ENCODE assay signal across 1 cellular context in the genomic region with DNA sequence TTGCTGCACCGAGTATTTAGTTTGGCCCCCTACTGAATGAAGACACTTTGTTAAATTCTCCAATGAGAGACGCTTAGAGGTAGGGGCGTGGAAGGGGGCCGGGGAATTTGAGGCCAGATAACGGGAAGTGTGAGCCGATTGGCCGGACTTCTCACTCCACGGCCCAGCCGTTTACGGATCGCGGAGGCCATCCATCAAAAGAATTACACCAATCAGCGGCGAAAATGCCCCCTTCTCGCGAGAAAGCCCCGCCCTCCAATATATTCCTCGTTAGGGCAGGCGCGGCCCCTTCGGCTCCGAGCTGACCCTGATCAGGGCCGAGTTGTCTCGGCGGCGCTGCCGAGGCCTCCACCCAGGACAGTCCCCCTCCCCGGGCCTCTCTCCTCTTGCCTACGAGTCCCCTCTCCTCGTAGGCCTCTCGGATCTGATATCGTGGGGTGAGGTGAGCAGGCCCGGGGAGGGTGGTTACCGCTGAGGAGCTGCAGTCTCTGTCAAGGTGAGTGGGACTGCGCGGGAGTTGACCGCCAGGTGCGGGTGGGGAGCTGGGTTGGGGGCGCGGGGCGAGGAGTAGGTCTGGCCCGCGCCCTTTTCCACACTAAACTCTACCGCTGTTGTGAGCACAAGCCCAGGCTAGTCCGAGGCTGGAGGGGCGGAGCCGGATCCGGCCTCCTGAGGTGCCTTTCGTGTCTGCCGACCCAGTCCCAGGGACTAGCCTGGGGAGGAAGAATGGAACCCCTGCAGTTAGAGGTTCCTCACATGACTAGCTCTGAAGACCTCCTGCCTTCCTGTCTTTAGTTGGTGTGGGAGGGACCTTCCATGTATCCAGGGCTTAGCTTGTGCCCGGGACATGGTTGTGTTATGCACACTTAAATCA.
TF ChIP-seq lines count a peak whose summit lies in the region.

A gene with protein sequence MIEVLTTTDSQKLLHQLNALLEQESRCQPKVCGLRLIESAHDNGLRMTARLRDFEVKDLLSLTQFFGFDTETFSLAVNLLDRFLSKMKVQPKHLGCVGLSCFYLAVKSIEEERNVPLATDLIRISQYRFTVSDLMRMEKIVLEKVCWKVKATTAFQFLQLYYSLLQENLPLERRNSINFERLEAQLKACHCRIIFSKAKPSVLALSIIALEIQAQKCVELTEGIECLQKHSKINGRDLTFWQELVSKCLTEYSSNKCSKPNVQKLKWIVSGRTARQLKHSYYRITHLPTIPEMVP (plus strand): TSS at position 287 of the 874 bp plus-strand sequence. CDS start 1,662 bp downstream, outside the sequence.

TF ChIP-seq in HEK293, 187 proteins besides CTCF, POLR2A, EP300 and RAD21 (continued from another document and continues in another):
- TF ChIP-seq, protein P1, sequence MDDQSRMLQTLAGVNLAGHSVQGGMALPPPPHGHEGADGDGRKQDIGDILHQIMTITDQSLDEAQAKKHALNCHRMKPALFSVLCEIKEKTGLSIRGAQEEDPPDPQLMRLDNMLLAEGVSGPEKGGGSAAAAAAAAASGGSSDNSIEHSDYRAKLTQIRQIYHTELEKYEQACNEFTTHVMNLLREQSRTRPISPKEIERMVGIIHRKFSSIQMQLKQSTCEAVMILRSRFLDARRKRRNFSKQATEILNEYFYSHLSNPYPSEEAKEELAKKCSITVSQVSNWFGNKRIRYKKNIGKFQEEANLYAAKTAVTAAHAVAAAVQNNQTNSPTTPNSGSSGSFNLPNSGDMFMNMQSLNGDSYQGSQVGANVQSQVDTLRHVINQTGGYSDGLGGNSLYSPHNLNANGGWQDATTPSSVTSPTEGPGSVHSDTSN (CRISPR knock-in tag; IDR thresholded peaks at IDR 0.05), result peak; percentile 86; the same call in 1 of the 2 replicates
- TF ChIP-seq ZNF394 (tag by site-specific recombination; IDR thresholded peaks at IDR 0.05; ENCODE audit: borderline replicate concordance), result peak; percentile 49; the same call in 1 of the 2 replicates
- TF ChIP-seq ZBTB17 (tag by site-specific recombination; IDR thresholded peaks at IDR 0.05), result peak; percentile 84
- peak; percentile 52 for TF ChIP-seq ZNF629 (tag by site-specific recombination; IDR thresholded peaks at IDR 0.05)
- TF ChIP-seq EGR2 (tag by site-specific recombination; IDR thresholded peaks at IDR 0.05; ENCODE audit: low read depth), result peak; percentile 31
- no peak for TF ChIP-seq HOXC10 (CRISPR knock-in tag; IDR thresholded peaks at IDR 0.05)
- TF ChIP-seq ZNF292 (tag by site-specific recombination; IDR thresholded peaks at IDR 0.05; ENCODE audit: borderline replicate concordance, low read depth), result no peak
- no peak for TF ChIP-seq ZNF747 (tag by site-specific recombination; IDR thresholded peaks at IDR 0.05)
- TF ChIP-seq ZNF426 (tag by site-specific recombination; IDR thresholded peaks at IDR 0.05), result no peak
- TF ChIP-seq GLIS1 (tag by site-specific recombination; IDR thresholded peaks at IDR 0.05), result peak; percentile 95
- peak; percentile 26; the same call in 1 of the 2 replicates for TF ChIP-seq ZNF121 (tag by site-specific recombination; IDR thresholded peaks at IDR 0.05)
- peak; percentile 74 for TF ChIP-seq ZNF341 (tag by site-specific recombination; IDR thresholded peaks at IDR 0.05; ENCODE audit: low read depth)
- no peak for TF ChIP-seq ZNF211 (tag by site-specific recombination; IDR thresholded peaks at IDR 0.05; ENCODE audit: low read depth)
- TF ChIP-seq ZNF501 (tag by site-specific recombination; IDR thresholded peaks at IDR 0.05), result peak; percentile 94
- peak; percentile 58 for TF ChIP-seq IKZF3 (tag by site-specific recombination; IDR thresholded peaks at IDR 0.05)
- no peak for TF ChIP-seq ZNF169 (tag by site-specific recombination; IDR thresholded peaks at IDR 0.05)
- TF ChIP-seq ZNF19 (tag by site-specific recombination; IDR thresholded peaks at IDR 0.05; ENCODE audit: low read depth), result no peak
- no peak for TF ChIP-seq ZNF138 (tag by site-specific recombination; IDR thresholded peaks at IDR 0.05; ENCODE audit: borderline replicate concordance)
- TF ChIP-seq ZBTB21 (tag by site-specific recombination; IDR thresholded peaks at IDR 0.05), result peak; percentile 33; the same call in 1 of the 2 replicates
- TF ChIP-seq, protein P2, sequence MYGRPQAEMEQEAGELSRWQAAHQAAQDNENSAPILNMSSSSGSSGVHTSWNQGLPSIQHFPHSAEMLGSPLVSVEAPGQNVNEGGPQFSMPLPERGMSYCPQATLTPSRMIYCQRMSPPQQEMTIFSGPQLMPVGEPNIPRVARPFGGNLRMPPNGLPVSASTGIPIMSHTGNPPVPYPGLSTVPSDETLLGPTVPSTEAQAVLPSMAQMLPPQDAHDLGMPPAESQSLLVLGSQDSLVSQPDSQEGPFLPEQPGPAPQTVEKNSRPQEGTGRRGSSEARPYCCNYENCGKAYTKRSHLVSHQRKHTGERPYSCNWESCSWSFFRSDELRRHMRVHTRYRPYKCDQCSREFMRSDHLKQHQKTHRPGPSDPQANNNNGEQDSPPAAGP (tag by site-specific recombination; IDR thresholded peaks at IDR 0.05), result no peak
- no peak for TF ChIP-seq RBAK (tag by site-specific recombination; IDR thresholded peaks at IDR 0.05)
- TF ChIP-seq, protein P3, sequence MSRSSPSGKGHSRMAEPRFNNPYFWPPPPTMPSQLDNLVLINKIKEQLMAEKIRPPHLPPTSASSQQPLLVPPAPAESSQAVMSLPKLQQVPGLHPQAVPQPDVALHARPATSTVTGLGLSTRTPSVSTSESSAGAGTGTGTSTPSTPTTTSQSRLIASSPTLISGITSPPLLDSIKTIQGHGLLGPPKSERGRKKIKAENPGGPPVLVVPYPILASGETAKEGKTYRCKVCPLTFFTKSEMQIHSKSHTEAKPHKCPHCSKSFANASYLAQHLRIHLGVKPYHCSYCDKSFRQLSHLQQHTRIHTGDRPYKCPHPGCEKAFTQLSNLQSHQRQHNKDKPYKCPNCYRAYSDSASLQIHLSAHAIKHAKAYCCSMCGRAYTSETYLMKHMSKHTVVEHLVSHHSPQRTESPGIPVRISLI (tag by site-specific recombination; IDR thresholded peaks at IDR 0.05), result no peak
- no peak for TF ChIP-seq ZNF530 (tag by site-specific recombination; IDR thresholded peaks at IDR 0.05; ENCODE audit: low read depth)
- TF ChIP-seq, protein P4, sequence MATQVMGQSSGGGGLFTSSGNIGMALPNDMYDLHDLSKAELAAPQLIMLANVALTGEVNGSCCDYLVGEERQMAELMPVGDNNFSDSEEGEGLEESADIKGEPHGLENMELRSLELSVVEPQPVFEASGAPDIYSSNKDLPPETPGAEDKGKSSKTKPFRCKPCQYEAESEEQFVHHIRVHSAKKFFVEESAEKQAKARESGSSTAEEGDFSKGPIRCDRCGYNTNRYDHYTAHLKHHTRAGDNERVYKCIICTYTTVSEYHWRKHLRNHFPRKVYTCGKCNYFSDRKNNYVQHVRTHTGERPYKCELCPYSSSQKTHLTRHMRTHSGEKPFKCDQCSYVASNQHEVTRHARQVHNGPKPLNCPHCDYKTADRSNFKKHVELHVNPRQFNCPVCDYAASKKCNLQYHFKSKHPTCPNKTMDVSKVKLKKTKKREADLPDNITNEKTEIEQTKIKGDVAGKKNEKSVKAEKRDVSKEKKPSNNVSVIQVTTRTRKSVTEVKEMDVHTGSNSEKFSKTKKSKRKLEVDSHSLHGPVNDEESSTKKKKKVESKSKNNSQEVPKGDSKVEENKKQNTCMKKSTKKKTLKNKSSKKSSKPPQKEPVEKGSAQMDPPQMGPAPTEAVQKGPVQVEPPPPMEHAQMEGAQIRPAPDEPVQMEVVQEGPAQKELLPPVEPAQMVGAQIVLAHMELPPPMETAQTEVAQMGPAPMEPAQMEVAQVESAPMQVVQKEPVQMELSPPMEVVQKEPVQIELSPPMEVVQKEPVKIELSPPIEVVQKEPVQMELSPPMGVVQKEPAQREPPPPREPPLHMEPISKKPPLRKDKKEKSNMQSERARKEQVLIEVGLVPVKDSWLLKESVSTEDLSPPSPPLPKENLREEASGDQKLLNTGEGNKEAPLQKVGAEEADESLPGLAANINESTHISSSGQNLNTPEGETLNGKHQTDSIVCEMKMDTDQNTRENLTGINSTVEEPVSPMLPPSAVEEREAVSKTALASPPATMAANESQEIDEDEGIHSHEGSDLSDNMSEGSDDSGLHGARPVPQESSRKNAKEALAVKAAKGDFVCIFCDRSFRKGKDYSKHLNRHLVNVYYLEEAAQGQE (tag by site-specific recombination; IDR thresholded peaks at IDR 0.05), result peak; percentile 43; the same call in 1 of the 2 replicates
- TF ChIP-seq, protein P5, sequence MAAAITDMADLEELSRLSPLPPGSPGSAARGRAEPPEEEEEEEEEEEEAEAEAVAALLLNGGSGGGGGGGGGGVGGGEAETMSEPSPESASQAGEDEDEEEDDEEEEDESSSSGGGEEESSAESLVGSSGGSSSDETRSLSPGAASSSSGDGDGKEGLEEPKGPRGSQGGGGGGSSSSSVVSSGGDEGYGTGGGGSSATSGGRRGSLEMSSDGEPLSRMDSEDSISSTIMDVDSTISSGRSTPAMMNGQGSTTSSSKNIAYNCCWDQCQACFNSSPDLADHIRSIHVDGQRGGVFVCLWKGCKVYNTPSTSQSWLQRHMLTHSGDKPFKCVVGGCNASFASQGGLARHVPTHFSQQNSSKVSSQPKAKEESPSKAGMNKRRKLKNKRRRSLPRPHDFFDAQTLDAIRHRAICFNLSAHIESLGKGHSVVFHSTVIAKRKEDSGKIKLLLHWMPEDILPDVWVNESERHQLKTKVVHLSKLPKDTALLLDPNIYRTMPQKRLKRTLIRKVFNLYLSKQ (tag by site-specific recombination; IDR thresholded peaks at IDR 0.05; ENCODE audit: borderline replicate concordance), result no peak
- TF ChIP-seq ZBTB1 (tag by site-specific recombination; IDR thresholded peaks at IDR 0.05), result no peak
- TF ChIP-seq ZNF768 (tag by site-specific recombination; IDR thresholded peaks at IDR 0.05), result 0 out of 2 replicates have a peak, but pooled peaks have one; percentile 35
- TF ChIP-seq WT1 (tag by site-specific recombination; IDR thresholded peaks at IDR 0.05), result 0 out of 2 replicates have a peak, but pooled peaks have one; percentile 16
- TF ChIP-seq, protein P6, sequence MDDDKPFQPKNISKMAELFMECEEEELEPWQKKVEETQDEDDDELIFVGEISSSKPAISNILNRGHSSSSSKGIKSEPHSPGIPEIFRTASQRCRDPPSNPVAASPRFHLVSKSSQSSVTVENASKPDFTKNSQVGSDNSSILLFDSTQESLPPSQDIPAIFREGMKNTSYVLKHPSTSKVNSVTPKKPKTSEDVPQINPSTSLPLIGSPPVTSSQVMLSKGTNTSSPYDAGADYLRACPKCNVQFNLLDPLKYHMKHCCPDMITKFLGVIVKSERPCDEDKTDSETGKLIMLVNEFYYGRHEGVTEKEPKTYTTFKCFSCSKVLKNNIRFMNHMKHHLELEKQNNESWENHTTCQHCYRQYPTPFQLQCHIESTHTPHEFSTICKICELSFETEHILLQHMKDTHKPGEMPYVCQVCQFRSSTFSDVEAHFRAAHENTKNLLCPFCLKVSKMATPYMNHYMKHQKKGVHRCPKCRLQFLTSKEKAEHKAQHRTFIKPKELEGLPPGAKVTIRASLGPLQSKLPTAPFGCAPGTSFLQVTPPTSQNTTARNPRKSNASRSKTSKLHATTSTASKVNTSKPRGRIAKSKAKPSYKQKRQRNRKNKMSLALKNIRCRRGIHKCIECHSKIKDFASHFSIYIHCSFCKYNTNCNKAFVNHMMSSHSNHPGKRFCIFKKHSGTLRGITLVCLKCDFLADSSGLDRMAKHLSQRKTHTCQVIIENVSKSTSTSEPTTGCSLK (tag by site-specific recombination; IDR thresholded peaks at IDR 0.05), result no peak
- TF ChIP-seq TCF7L2 (IDR thresholded peaks at IDR 0.05; ENCODE audit: borderline replicate concordance, low read depth, low read length), result peak; percentile 33; the same call in 1 of the 2 replicates
- TF ChIP-seq ZNF561 (tag by site-specific recombination; IDR thresholded peaks at IDR 0.05; ENCODE audit: borderline replicate concordance), result peak; percentile 74
- no peak for TF ChIP-seq REPIN1 (tag by site-specific recombination; IDR thresholded peaks at IDR 0.05; ENCODE audit: low read depth)
- TF ChIP-seq ZNF37A (tag by site-specific recombination; IDR thresholded peaks at IDR 0.05), result no peak
- TF ChIP-seq, protein P7, sequence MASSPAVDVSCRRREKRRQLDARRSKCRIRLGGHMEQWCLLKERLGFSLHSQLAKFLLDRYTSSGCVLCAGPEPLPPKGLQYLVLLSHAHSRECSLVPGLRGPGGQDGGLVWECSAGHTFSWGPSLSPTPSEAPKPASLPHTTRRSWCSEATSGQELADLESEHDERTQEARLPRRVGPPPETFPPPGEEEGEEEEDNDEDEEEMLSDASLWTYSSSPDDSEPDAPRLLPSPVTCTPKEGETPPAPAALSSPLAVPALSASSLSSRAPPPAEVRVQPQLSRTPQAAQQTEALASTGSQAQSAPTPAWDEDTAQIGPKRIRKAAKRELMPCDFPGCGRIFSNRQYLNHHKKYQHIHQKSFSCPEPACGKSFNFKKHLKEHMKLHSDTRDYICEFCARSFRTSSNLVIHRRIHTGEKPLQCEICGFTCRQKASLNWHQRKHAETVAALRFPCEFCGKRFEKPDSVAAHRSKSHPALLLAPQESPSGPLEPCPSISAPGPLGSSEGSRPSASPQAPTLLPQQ (tag by site-specific recombination; IDR thresholded peaks at IDR 0.05), result peak; percentile 69
- TF ChIP-seq, protein P8, sequence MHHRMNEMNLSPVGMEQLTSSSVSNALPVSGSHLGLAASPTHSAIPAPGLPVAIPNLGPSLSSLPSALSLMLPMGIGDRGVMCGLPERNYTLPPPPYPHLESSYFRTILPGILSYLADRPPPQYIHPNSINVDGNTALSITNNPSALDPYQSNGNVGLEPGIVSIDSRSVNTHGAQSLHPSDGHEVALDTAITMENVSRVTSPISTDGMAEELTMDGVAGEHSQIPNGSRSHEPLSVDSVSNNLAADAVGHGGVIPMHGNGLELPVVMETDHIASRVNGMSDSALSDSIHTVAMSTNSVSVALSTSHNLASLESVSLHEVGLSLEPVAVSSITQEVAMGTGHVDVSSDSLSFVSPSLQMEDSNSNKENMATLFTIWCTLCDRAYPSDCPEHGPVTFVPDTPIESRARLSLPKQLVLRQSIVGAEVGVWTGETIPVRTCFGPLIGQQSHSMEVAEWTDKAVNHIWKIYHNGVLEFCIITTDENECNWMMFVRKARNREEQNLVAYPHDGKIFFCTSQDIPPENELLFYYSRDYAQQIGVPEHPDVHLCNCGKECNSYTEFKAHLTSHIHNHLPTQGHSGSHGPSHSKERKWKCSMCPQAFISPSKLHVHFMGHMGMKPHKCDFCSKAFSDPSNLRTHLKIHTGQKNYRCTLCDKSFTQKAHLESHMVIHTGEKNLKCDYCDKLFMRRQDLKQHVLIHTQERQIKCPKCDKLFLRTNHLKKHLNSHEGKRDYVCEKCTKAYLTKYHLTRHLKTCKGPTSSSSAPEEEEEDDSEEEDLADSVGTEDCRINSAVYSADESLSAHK (tag by site-specific recombination; IDR thresholded peaks at IDR 0.05), result no peak
- TF ChIP-seq SETDB1 (IDR thresholded peaks at IDR 0.05; ENCODE audit: insufficient read length, low read length), result peak; percentile 33
- TF ChIP-seq, protein P9, sequence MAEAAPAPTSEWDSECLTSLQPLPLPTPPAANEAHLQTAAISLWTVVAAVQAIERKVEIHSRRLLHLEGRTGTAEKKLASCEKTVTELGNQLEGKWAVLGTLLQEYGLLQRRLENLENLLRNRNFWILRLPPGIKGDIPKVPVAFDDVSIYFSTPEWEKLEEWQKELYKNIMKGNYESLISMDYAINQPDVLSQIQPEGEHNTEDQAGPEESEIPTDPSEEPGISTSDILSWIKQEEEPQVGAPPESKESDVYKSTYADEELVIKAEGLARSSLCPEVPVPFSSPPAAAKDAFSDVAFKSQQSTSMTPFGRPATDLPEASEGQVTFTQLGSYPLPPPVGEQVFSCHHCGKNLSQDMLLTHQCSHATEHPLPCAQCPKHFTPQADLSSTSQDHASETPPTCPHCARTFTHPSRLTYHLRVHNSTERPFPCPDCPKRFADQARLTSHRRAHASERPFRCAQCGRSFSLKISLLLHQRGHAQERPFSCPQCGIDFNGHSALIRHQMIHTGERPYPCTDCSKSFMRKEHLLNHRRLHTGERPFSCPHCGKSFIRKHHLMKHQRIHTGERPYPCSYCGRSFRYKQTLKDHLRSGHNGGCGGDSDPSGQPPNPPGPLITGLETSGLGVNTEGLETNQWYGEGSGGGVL (tag by site-specific recombination; IDR thresholded peaks at IDR 0.05), result peak; percentile 63; the same call in 1 of the 2 replicates
- no peak for TF ChIP-seq ZFP41 (tag by site-specific recombination; IDR thresholded peaks at IDR 0.05; ENCODE audit: borderline replicate concordance)
